Comparison of ENCODE assay signal across 30 cellular contexts in the genomic region with DNA sequence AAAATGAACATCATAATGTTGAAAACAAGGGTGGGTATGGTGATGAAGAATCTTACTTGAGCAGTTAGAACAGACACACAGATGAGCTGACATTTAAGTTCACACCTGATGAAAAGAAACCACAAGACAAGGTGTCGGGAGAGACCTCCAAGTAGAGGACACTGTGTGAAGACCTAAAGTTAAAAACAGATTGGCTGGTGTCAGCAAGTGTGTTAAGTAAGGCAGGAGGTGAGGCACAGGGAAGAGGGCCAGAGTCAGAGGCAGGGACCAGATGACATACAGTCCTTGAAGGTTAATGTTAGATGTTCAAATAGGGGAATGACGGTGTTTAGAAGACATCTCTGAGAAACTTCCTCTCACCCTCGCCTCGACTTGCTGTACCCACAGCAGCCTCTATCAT.
"Had no signal": no experiment of that assay in that cellular context is flagged by ENCODE, and none has a peak within 500 bp of the region (broad histone marks: within the 10 kb centered on the region; RNA-seq: fewer than 3 reads in every experiment).

No MANE protein-coding gene starts in this region.

- H3K4me1 Mint-ChIP-seq: activated CD4-positive, alpha-beta memory T cell treated with anti-CD3 and anti-CD28 coated beads, Interleukin-2, amount 10 ng/mL, durations not matched to agents 7 days and 5 days; activated CD4-positive, alpha-beta T cell treated with anti-CD3 and anti-CD28 coated beads, Interleukin-2, amount 10 ng/mL, durations not matched to agents 7 days and 5 days; activated naive CD4-positive, alpha-beta T cell treated with anti-CD3 and anti-CD28 coated beads, Interleukin-2, amount 10 ng/mL, durations not matched to agents 7 days and 5 days; activated naive CD8-positive, alpha-beta T cell treated with anti-CD3 and anti-CD28 coated beads, Interleukin-2, amount 10 ng/mL, durations not matched to agents 7 days and 5 days had no signal

- H3K4me3 Mint-ChIP-seq: activated CD4-positive, alpha-beta memory T cell treated with anti-CD3 and anti-CD28 coated beads, Interleukin-2, amount 10 ng/mL, durations not matched to agents 7 days and 5 days; activated CD4-positive, alpha-beta T cell treated with anti-CD3 and anti-CD28 coated beads, Interleukin-2, amount 10 ng/mL, durations not matched to agents 7 days and 5 days; activated naive CD4-positive, alpha-beta T cell treated with anti-CD3 and anti-CD28 coated beads, Interleukin-2, amount 10 ng/mL, durations not matched to agents 7 days and 5 days; activated naive CD8-positive, alpha-beta T cell treated with anti-CD3 and anti-CD28 coated beads, Interleukin-2, amount 10 ng/mL, durations not matched to agents 7 days and 5 days; activated T-cell treated with anti-CD3 and anti-CD28 coated beads, Interleukin-2, amount 50 U/mL, for 24 hours; activated T-cell treated with anti-CD3 and anti-CD28 coated beads, Interleukin-2, amount 50 U/mL, for 72 hours; brain had no signal

- DNase-seq: activated CD4-positive, alpha-beta memory T cell treated with anti-CD3 and anti-CD28 coated beads, Interleukin-2, amount 10 ng/mL, durations not matched to agents 7 days and 5 days; activated CD4-positive, alpha-beta T cell treated with anti-CD3 and anti-CD28 coated beads for 1 hour; activated CD4-positive, alpha-beta T cell treated with anti-CD3 and anti-CD28 coated beads for 4 hours; activated CD4-positive, alpha-beta T cell treated with anti-CD3 and anti-CD28 coated beads, Interleukin-2, amount 10 ng/mL, durations not matched to agents 7 days and 5 days; activated CD4-positive, alpha-beta T cell treated with anti-CD3 and anti-CD28 coated beads, Interleukin-2, amount 50 U/mL, for 4 hours; activated CD8-positive, alpha-beta memory T cell treated with anti-CD3 and anti-CD28 coated beads, Interleukin-2, amount 50 U/mL, for 48 hours; activated gamma-delta T cell; activated naive CD4-positive, alpha-beta T cell; activated naive CD4-positive, alpha-beta T cell treated with anti-CD3 and anti-CD28 coated beads, Interleukin-2, amount 10 ng/mL, durations not matched to agents 7 days and 5 days; activated naive CD8-positive, alpha-beta T cell treated with anti-CD3 and anti-CD28 coated beads, Interleukin-2, amount 10 ng/mL, durations not matched to agents 7 days and 5 days; activated T-cell treated with anti-CD3 and anti-CD28 coated beads for 4 hours; activated T-cell treated with anti-CD3 and anti-CD28 coated beads, Interleukin-2, amount 50 U/mL, for 24 hours; activated T-cell treated with anti-CD3 and anti-CD28 coated beads, Interleukin-2, amount 50 U/mL, for 72 hours; central memory CD4-positive, alpha-beta T cell; cerebellar nuclear complex; colonic mucosa; effector CD8-positive, alpha-beta T cell; esophagus squamous epithelium; foreskin melanocyte; heart right ventricle; T-helper 2 cell had no signal

- H3K27me3 ChIP-seq: ascending aorta, breast epithelium, cardiac muscle cell, colonic mucosa, esophagus squamous epithelium, gastroesophageal sphincter, heart right ventricle had no signal

- H3K36me3 Mint-ChIP-seq: activated naive CD4-positive, alpha-beta T cell treated with anti-CD3 and anti-CD28 coated beads, Interleukin-2, amount 10 ng/mL, durations not matched to agents 7 days and 5 days; activated naive CD4-positive, alpha-beta T cell treated with anti-CD3 and anti-CD28 coated beads, Interleukin-2, amount 50 U/mL, for 72 hours; activated naive CD8-positive, alpha-beta T cell treated with anti-CD3 and anti-CD28 coated beads, Interleukin-2, amount 10 ng/mL, durations not matched to agents 7 days and 5 days; brain had no signal

- H3K27ac Mint-ChIP-seq: activated CD4-positive, alpha-beta memory T cell treated with anti-CD3 and anti-CD28 coated beads, Interleukin-2, amount 10 ng/mL, durations not matched to agents 7 days and 5 days; activated CD4-positive, alpha-beta T cell treated with anti-CD3 and anti-CD28 coated beads, Interleukin-2, amount 10 ng/mL, durations not matched to agents 7 days and 5 days; activated naive CD4-positive, alpha-beta T cell treated with anti-CD3 and anti-CD28 coated beads, Interleukin-2, amount 10 ng/mL, durations not matched to agents 7 days and 5 days; activated naive CD4-positive, alpha-beta T cell treated with anti-CD3 and anti-CD28 coated beads, Interleukin-2, amount 50 U/mL, for 72 hours; activated naive CD8-positive, alpha-beta T cell treated with anti-CD3 and anti-CD28 coated beads, Interleukin-2, amount 10 ng/mL, durations not matched to agents 7 days and 5 days; activated T-cell treated with anti-CD3 and anti-CD28 coated beads, Interleukin-2, amount 50 U/mL, for 24 hours; activated T-cell treated with anti-CD3 and anti-CD28 coated beads, Interleukin-2, amount 50 U/mL, for 72 hours had no signal

- H3K36me3 ChIP-seq: ascending aorta, breast epithelium, cardiac muscle cell, colonic mucosa, esophagus squamous epithelium, gastroesophageal sphincter, heart right ventricle had no signal

- H3K27ac ChIP-seq: ascending aorta, breast epithelium, cardiac muscle cell, colonic mucosa, epithelial cell of prostate, esophagus squamous epithelium, gastroesophageal sphincter, heart right ventricle had no signal

- H3K4me3 ChIP-seq: ascending aorta, breast epithelium, cardiac muscle cell, colonic mucosa, esophagus squamous epithelium, gastroesophageal sphincter, heart right ventricle had no signal

- H3K9me3 Mint-ChIP-seq: activated CD4-positive, alpha-beta memory T cell treated with anti-CD3 and anti-CD28 coated beads, Interleukin-2, amount 10 ng/mL, durations not matched to agents 7 days and 5 days; activated CD4-positive, alpha-beta T cell treated with anti-CD3 and anti-CD28 coated beads, Interleukin-2, amount 10 ng/mL, durations not matched to agents 7 days and 5 days; activated naive CD4-positive, alpha-beta T cell treated with anti-CD3 and anti-CD28 coated beads, Interleukin-2, amount 10 ng/mL, durations not matched to agents 7 days and 5 days; activated naive CD8-positive, alpha-beta T cell treated with anti-CD3 and anti-CD28 coated beads, Interleukin-2, amount 10 ng/mL, durations not matched to agents 7 days and 5 days; activated T-cell treated with anti-CD3 and anti-CD28 coated beads, Interleukin-2, amount 50 U/mL, for 72 hours; brain had no signal

- H3K4me1 ChIP-seq: ascending aorta, breast epithelium, colonic mucosa, esophagus squamous epithelium, gastroesophageal sphincter, heart right ventricle had no signal

- H3K9me3 ChIP-seq: ascending aorta, breast epithelium, colonic mucosa, esophagus squamous epithelium, gastroesophageal sphincter, heart right ventricle had no signal

- H3K27me3 Mint-ChIP-seq: activated CD4-positive, alpha-beta memory T cell treated with anti-CD3 and anti-CD28 coated beads, Interleukin-2, amount 10 ng/mL, durations not matched to agents 7 days and 5 days; activated CD4-positive, alpha-beta T cell treated with anti-CD3 and anti-CD28 coated beads, Interleukin-2, amount 10 ng/mL, durations not matched to agents 7 days and 5 days; activated naive CD4-positive, alpha-beta T cell treated with anti-CD3 and anti-CD28 coated beads, Interleukin-2, amount 10 ng/mL, durations not matched to agents 7 days and 5 days; activated naive CD8-positive, alpha-beta T cell treated with anti-CD3 and anti-CD28 coated beads, Interleukin-2, amount 10 ng/mL, durations not matched to agents 7 days and 5 days; activated T-cell treated with anti-CD3 and anti-CD28 coated beads, Interleukin-2, amount 50 U/mL, for 24 hours; brain had no signal

- ATAC-seq: activated naive CD4-positive, alpha-beta T cell treated with anti-CD3 and anti-CD28 coated beads, Interleukin-2, amount 50 U/mL, for 72 hours; activated T-cell treated with anti-CD3 and anti-CD28 coated beads, Interleukin-2, amount 50 U/mL, for 72 hours; gastroesophageal sphincter; heart right ventricle had no signal

- FAIRE-seq: endometrium, endothelial cell of umbilical vein had no signal
